18 cellular contexts compared by ENCODE assay signal in the genomic region with DNA sequence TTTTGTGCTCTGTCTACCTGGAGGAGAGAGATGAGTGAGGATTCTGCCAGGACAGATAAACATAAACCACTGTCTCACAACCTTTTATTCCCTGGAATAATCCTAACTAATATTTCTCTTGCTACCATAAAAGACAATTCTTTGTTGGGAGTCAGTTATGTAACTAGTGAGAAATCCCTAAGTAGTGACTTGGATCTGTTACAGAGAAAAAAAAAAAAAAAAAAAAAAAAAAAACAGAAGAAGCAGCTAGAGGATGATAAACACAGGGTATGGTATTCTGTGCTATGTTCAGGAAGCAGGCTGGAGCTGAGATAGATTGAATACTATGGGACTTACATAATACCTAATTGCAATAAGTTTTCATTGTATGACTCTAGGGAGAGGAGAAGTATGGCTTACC.
A peak's percentile ranks its signal among the peaks of the same experiment; 100 is the strongest.
DNase-seq lines count a peak whose midpoint lies in the region; ATAC-seq lines count a peak whose summit lies in the region.
"Had no signal": no experiment of that assay in that cellular context is flagged by ENCODE, and none has a peak within 500 bp of the region (broad histone marks: within the 10 kb centered on the region; RNA-seq: fewer than 3 reads in every experiment).

No MANE protein-coding gene starts in this region.

- H3K36me3 Mint-ChIP-seq in immature natural killer cell = no peaks in the 10 kb centered on the region
- H3K36me3 Mint-ChIP-seq: CD4-positive, CD25-positive, alpha-beta regulatory T cell; CD8-positive, alpha-beta memory T cell had no signal

- H3K27me3 ChIP-seq in HAP-1 (ENCODE audit: low read depth) = no peaks in the 10 kb centered on the region
- H3K27me3 ChIP-seq: BE2C had no signal

- no peak overlapping the region for H3K27ac Mint-ChIP-seq in immature natural killer cell
- H3K27ac Mint-ChIP-seq: CD4-positive, CD25-positive, alpha-beta regulatory T cell had no signal

- H3K4me3 Mint-ChIP-seq in immature natural killer cell = no peak overlapping the region
- H3K4me3 Mint-ChIP-seq: CD4-positive, CD25-positive, alpha-beta regulatory T cell; CD8-positive, alpha-beta memory T cell had no signal

- H3K27ac ChIP-seq in SK-N-MC = peak overlapping the region; percentile 59; the same call in 1 of the 2 replicates
- H3K27ac ChIP-seq: GM23248, HL-60 had no signal

- H3K4me1 Mint-ChIP-seq in immature natural killer cell = no peaks in the 10 kb centered on the region
- H3K4me1 Mint-ChIP-seq: CD4-positive, CD25-positive, alpha-beta regulatory T cell; CD8-positive, alpha-beta memory T cell had no signal

- H3K9me3 ChIP-seq in SK-N-MC (ENCODE audit: low read depth, low read length) (no peaks in the 10 kb centered on the region), HAP-1 (no peaks in the 10 kb centered on the region)
- H3K9me3 ChIP-seq: BE2C had no signal

- no peak for DNase-seq in SK-N-MC (ENCODE audit: low read depth, low spot score)
- DNase-seq in cerebellum (ENCODE audit: low spot score) = peak; percentile 23
- no peak for DNase-seq in sciatic nerve (ENCODE audit: low spot score)
- DNase-seq in midbrain (lab: John Stamatoyannopoulos, UW) = no peak
- no peak for DNase-seq in immature natural killer cell
- DNase-seq in HAP-1 (ENCODE audit: low spot score in 2 of 2) = no peak
- DNase-seq: ACHN; BE2C; CD4-positive, CD25-positive, alpha-beta regulatory T cell; CD8-positive, alpha-beta memory T cell; COR-L47; DMS 273 treated with DMSO at 0.1 percent for 48 hours; DMS53; DND-41; EL; GM23248; HCEC 1CT had no signal

- intact Hi-C loops in sciatic nerve (cut with DNase I) = no loop called here

- H3K27me3 Mint-ChIP-seq in immature natural killer cell (ENCODE audit: low read depth in 3 of 3) = peaks cover 0 to 2% (median 0%) of the 10 kb centered on the region in 3 donors
- H3K27me3 Mint-ChIP-seq: CD4-positive, CD25-positive, alpha-beta regulatory T cell; CD8-positive, alpha-beta memory T cell had no signal

- no peak overlapping the region for H3K4me3 ChIP-seq in SK-N-MC
- no peak overlapping the region for H3K4me3 ChIP-seq in HAP-1
- H3K4me3 ChIP-seq: GM23248 had no signal

- H3K36me3 ChIP-seq in SK-N-MC (ENCODE audit: insufficient read depth, low read length) (no peaks in the 10 kb centered on the region), HAP-1 (replicated peaks) (no peaks in the 10 kb centered on the region)
- H3K36me3 ChIP-seq: BE2C had no signal

- peaks cover 7 to 43% (median 13%) of the 10 kb centered on the region in 6 donors for H3K9me3 Mint-ChIP-seq in immature natural killer cell

- in situ Hi-C loops in HAP-1 (cut with MboI; ENCODE audit: low sequenced_read_pairs) = no loop called here

- H3K4me1 ChIP-seq in HAP-1 = no peaks in the 10 kb centered on the region
- H3K4me1 ChIP-seq: BE2C had no signal

- no peak overlapping the region for H3K9ac ChIP-seq in SK-N-MC (ENCODE audit: insufficient read length)
- H3K9ac ChIP-seq: GM23248 had no signal

- ATAC-seq in sciatic nerve = peak; percentile 44
